Comparison of ENCODE assay signal across 24 cellular contexts in the genomic region with DNA sequence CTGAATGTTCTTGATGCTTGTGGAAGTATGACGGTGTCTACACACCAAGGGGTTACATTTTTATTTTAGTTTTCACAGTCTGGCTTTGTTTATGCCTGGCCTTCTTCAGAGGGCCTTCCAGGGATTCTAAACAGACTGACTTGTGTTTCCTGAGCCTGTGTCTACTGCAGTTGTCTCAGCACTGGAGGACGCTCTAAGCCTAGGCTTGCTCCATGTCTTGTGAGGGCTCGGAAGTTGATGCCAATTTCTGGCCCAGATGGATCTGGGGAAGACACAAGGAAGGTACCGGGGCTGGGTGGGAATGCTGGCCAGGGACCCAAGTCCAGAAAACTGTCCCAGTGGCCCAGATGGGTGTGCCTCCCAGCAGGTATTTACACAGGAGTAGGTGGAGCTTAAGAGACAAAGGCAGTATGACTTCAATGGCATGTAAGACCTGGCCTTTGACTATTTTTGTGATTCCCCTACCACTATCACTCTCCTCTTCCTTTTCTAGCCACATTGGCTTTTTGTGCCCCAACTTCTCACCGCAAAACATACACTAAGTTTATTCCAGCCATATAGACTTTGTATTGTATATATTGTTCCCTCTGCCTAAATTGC.
"Had no signal": no experiment of that assay in that cellular context is flagged by ENCODE, and none has a peak within 500 bp of the region (broad histone marks: within the 10 kb centered on the region; RNA-seq: fewer than 3 reads in every experiment).

No MANE protein-coding gene starts in this region.

- ATAC-seq: activated CD4-positive, CD25-positive, alpha-beta regulatory T cell treated with anti-CD3 and anti-CD28 coated beads, Interleukin-2, amount 50 U/mL, for 24 hours; activated T-cell treated with anti-CD3 and anti-CD28 coated beads, Interleukin-2, amount 50 U/mL, for 4 hours; esophagus mucosa; gastroesophageal sphincter; heart right ventricle; stimulated activated naive CD8-positive, alpha-beta T cell treated with anti-CD3 and anti-CD28 coated beads, Interleukin-15, Interleukin-2, amounts not matched to agents 100 U/mL and 50 U/mL, for 24 hours had no signal

- H3K4me1 ChIP-seq: adrenal gland, breast epithelium, gastroesophageal sphincter, heart right ventricle, tibial nerve had no signal

- H3K36me3 ChIP-seq: adrenal gland, breast epithelium, gastroesophageal sphincter, tibial nerve had no signal

- H3K4me3 ChIP-seq: adrenal gland, breast epithelium, gastroesophageal sphincter, heart right ventricle, lung, tibial nerve had no signal

- H3K27ac ChIP-seq: adrenal gland, breast epithelium, gastroesophageal sphincter, heart right ventricle, tibial nerve had no signal

- DNase-seq: activated CD4-positive, alpha-beta T cell treated with anti-CD3 and anti-CD28 coated beads, Interleukin-2, amount 50 U/mL, for 1 hour; activated CD8-positive, alpha-beta memory T cell treated with anti-CD3 and anti-CD28 coated beads, Interleukin-2, amount 50 U/mL, for 4 hours; activated effector memory CD4-positive, alpha-beta T cell treated with anti-CD3 and anti-CD28 coated beads, Interleukin-2, amount 50 U/mL, for 16 hours; activated T-cell treated with anti-CD3 and anti-CD28 coated beads, Interleukin-2, amount 50 U/mL, for 4 hours; adrenal gland; cerebellar nuclear complex; effector CD4-positive, alpha-beta T cell; heart right ventricle; midbrain; nephron progenitor cell; occipital lobe; stimulated activated CD4-positive, alpha-beta T cell treated with anti-CD3 and anti-CD28 coated beads, Interleukin-2, amount 100 ng/mL, for 24 hours; stimulated activated naive CD8-positive, alpha-beta T cell treated with anti-CD3 and anti-CD28 coated beads, Interleukin-15, Interleukin-2, amounts not matched to agents 100 U/mL and 50 U/mL, for 24 hours; substantia nigra; T-helper 1 cell; T-helper 9 cell had no signal

- H3K27me3 ChIP-seq: adrenal gland, breast epithelium, gastroesophageal sphincter, heart right ventricle, tibial nerve had no signal

- FAIRE-seq: astrocyte, islet of Langerhans had no signal

- H3K9me3 ChIP-seq: adrenal gland had no signal
